ENCODE assay signal across 16 cellular contexts in the genomic region with DNA sequence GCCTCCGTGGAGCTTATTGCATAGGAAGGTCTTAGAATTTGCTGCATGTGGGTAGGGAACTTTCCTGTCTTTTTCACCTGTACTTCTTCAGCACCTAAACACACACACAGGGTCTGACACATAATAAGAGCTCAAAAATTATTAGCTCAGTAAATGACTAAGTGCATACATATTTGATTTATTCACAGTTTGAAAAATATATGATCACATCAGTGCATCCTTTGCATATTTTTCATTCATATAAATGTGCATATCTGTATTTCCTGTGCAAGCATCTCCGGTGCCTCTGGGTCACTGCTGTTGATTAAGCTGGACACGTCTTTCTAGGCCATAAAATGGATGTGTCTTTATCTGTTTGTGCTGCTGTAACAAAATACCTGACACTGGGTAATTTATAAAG.
DNase-seq lines count a peak whose midpoint lies in the region; ATAC-seq and TF ChIP-seq lines count a peak whose summit lies in the region.
"Had no signal": no experiment of that assay in that cellular context is flagged by ENCODE, and none has a peak within 500 bp of the region (broad histone marks: within the 10 kb centered on the region; RNA-seq: fewer than 3 reads in every experiment).

No MANE protein-coding gene starts in this region.

- CTCF ChIA-PET in OCI-LY7 (lab: Charles Lee; ENCODE audit: unreplicated experiment) = no interaction called here

- no peaks in the 10 kb centered on the region for H3K79me1 ChIP-seq in H9 (ENCODE audit: insufficient read depth, low read depth, low read length, poor library complexity, severe bottlenecking)

- no peaks in the 10 kb centered on the region; a peak in 1 of 5 replicates for H3K9me3 Mint-ChIP-seq in H9
- H3K9me3 Mint-ChIP-seq: CD4-positive, alpha-beta T cell; GM23338; HFFc6 had no signal

- H3K4me3 Mint-ChIP-seq in H9 = no peak overlapping the region
- H3K4me3 Mint-ChIP-seq: B cell; CD4-positive, alpha-beta T cell; GM23338; HFFc6 had no signal

- TF ChIP-seq CTCF in H9 (conservative IDR thresholded peaks at IDR 0.05) = no peak
- TF ChIP-seq CTCF in RWPE2 (IDR thresholded peaks at IDR 0.05; ENCODE audit: poor library complexity, severe bottlenecking) = no peak
- no peak for TF ChIP-seq CTCF in foreskin keratinocyte (conservative IDR thresholded peaks at IDR 0.05)
- no peak for TF ChIP-seq CTCF in OCI-LY7 (conservative IDR thresholded peaks at IDR 0.05; ENCODE audit: low read length)

- no peak overlapping the region for H3K56ac ChIP-seq in H9 (ENCODE audit: insufficient read length, low read depth, low read length)

- H3K9me3 ChIP-seq in H9 (ENCODE audit: control insufficient read depth, low read depth, low read length) (no peaks in the 10 kb centered on the region), RWPE2 (ENCODE audit: severe bottlenecking) (no peaks in the 10 kb centered on the region), OCI-LY7 (ENCODE audit: low read length) (no peaks in the 10 kb centered on the region)

- H2BK5ac ChIP-seq in H9 (ENCODE audit: insufficient read length, low read length) = no peak overlapping the region

- no peak overlapping the region for H3K23ac ChIP-seq in H9 (ENCODE audit: insufficient read length, low read depth, low read length)

- H3K4ac ChIP-seq in H9 (ENCODE audit: low read depth, low read length) = no peak overlapping the region

- no peak overlapping the region for H4K8ac ChIP-seq in H9 (replicated peaks; ENCODE audit: insufficient read length, low read depth, low read length)

- no peaks in the 10 kb centered on the region for H3K23me2 ChIP-seq in H9 (ENCODE audit: insufficient read length, low read depth, low read length, poor library complexity, severe bottlenecking)

- H3K4me3 ChIP-seq in RWPE2 (ENCODE audit: severe bottlenecking) (no peak overlapping the region), OCI-LY7 (ENCODE audit: low read depth, low read length, poor library complexity, severe bottlenecking) (no peak overlapping the region)
- H3K4me3 ChIP-seq: GM23338 had no signal

- H3K4me2 ChIP-seq in H9 (ENCODE audit: insufficient read depth, insufficient read length, low read length) (no peak overlapping the region), OCI-LY7 (ENCODE audit: low read length) (no peak overlapping the region)
- H3K4me2 ChIP-seq: GM23338 had no signal

- intact Hi-C loops in OCI-LY7 (cut with micrococcal nuclease; ENCODE audit: unreplicated experiment) = no loop called here

- H4K91ac ChIP-seq in H9 (ENCODE audit: insufficient read length, low read depth, low read length) = no peak overlapping the region

- H3K79me2 ChIP-seq in H9 (ENCODE audit: insufficient read depth, low read length) (no peaks in the 10 kb centered on the region), OCI-LY7 (ENCODE audit: insufficient read depth, low read depth, low read length) (no peaks in the 10 kb centered on the region)

- no peak overlapping the region for H4K5ac ChIP-seq in H9 (ENCODE audit: insufficient read length, low read depth, low read length)

- POLR2A ChIA-PET in OCI-LY7 (lab: Charles Lee) = interaction anchor here (0.9 to 1.2 kb wide), 2 partner anchors 17 to 404 kb away, joined by 3 read pairs; no protein-coding TSS in a partner anchor

- H3T11ph ChIP-seq in H9 (ENCODE audit: low read length) = no peak overlapping the region

- no peaks in the 10 kb centered on the region for H3K9me2 ChIP-seq in OCI-LY7 (ENCODE audit: insufficient read depth, low read length)

- H3K36me3 ChIP-seq in RWPE2 (ENCODE audit: low read depth) = no peaks in the 10 kb centered on the region
- no peaks in the 10 kb centered on the region for H3K36me3 ChIP-seq in OCI-LY7 (ENCODE audit: insufficient read depth, low read length)

- no peaks in the 10 kb centered on the region for H4K20me1 ChIP-seq in H9 (ENCODE audit: control insufficient read depth, insufficient read depth, insufficient read length)
- no peaks in the 10 kb centered on the region for H4K20me1 ChIP-seq in OCI-LY7 (ENCODE audit: insufficient read depth, low read length)

- H3K4me1 Mint-ChIP-seq in H9 = peaks cover 29 to 31% of the 10 kb centered on the region in 2 experiments

- H3K27ac ChIP-seq in H9 (ENCODE audit: insufficient read length, low read depth, low read length) (no peak overlapping the region), RWPE2 (ENCODE audit: poor library complexity, severe bottlenecking) (no peak overlapping the region), foreskin keratinocyte (no peak overlapping the region), OCI-LY7 (ENCODE audit: low read depth, low read length, poor library complexity, severe bottlenecking) (no peak overlapping the region)

- no peak overlapping the region for H2BK15ac ChIP-seq in H9 (ENCODE audit: low read depth, low read length)

- no peak overlapping the region for H3K9ac ChIP-seq in H9 (ENCODE audit: extremely low read depth, insufficient read length, low read length)

- DNase-seq in H9 (no peak), RWPE2 (ENCODE audit: low spot score) (no peak), foreskin keratinocyte (peak; percentile 6 to 25), cerebellar nuclear complex (lab: John Stamatoyannopoulos, UW) (no peak), OCI-LY7 (ENCODE audit: low spot score) (no peak)
- no peak for DNase-seq in NK-92 treated with Interleukin-12 subunit alpha and Interleukin-12 subunit beta, amount 100 ng/mL, for 24 hours (lab: John Stamatoyannopoulos, UW)
- DNase-seq: C1 segment of cervical spinal cord; Calu3; CD4-positive, alpha-beta T cell; DMS 273 treated with DMSO at 0.1 percent for 48 hours; GF-D8; H7; HFFc6 had no signal

- H3K36me3 Mint-ChIP-seq in H9 (ENCODE audit: insufficient read depth in 1 of 3, low read depth in 3 of 3) = peaks cover 0 to 18% (median 12%) of the 10 kb centered on the region in 3 experiments; a peak in 5 of 7 replicates

- H2BK20ac ChIP-seq in H9 (ENCODE audit: low read depth, low read length, poor library complexity, severe bottlenecking) = no peak overlapping the region

- ATAC-seq in RWPE2 (ENCODE audit: low read depth) (peak; percentile 80), foreskin keratinocyte (no peak), GM18858 (IDR thresholded peaks at IDR 0.05; ENCODE audit: unreplicated experiment) (no peak)
- ATAC-seq: GM23338 had no signal

- H2AFZ ChIP-seq in H9 (ENCODE audit: low read length) (no peak overlapping the region), OCI-LY7 (ENCODE audit: low read length) (no peak overlapping the region)
- H2AFZ ChIP-seq: GM23338 had no signal

- no peaks in the 10 kb centered on the region for H3K27me3 Mint-ChIP-seq in H9 (ENCODE audit: low read depth)
- H3K27me3 Mint-ChIP-seq: B cell; CD4-positive, alpha-beta T cell had no signal

- H3K27ac Mint-ChIP-seq in H9 = peak overlapping the region in 1 of 3 experiments; percentile 62; a peak in 1 of 7 replicates
- H3K27ac Mint-ChIP-seq: B cell; CD4-positive, alpha-beta T cell; HFFc6 had no signal

- H3K14ac ChIP-seq in H9 (ENCODE audit: insufficient read depth, low read length) = no peak overlapping the region

- H3K18ac ChIP-seq in H9 (ENCODE audit: insufficient read length, low read depth, low read length) = no peak overlapping the region

- peak overlapping the region; percentile 90 for H2AK5ac ChIP-seq in H9 (ENCODE audit: insufficient read length, low read length)

- no CpG with 5 or more reads among the region's 3 CpGs for WGBS in H9 (ENCODE audit: extremely low coverage, insufficient read length, low lambda C conversion rate)

- H2BK12ac ChIP-seq in H9 (ENCODE audit: insufficient read length, low read depth, low read length) = no peak overlapping the region

- no peak overlapping the region for H2BK120ac ChIP-seq in H9 (ENCODE audit: low read depth, low read length, poor library complexity, severe bottlenecking)

- H3K27me3 ChIP-seq in H9 (ENCODE audit: insufficient read depth, low read length) = no peaks in the 10 kb centered on the region
- H3K27me3 ChIP-seq in RWPE2 (ENCODE audit: insufficient read depth, poor library complexity, severe bottlenecking) = no peaks in the 10 kb centered on the region
- no peaks in the 10 kb centered on the region for H3K27me3 ChIP-seq in foreskin keratinocyte

- H3K4me1 ChIP-seq in H9 (ENCODE audit: insufficient read depth, low read length) (peaks cover 10% of the 10 kb centered on the region; the same call in 1 of the 2 replicates), RWPE2 (ENCODE audit: insufficient read depth, poor library complexity, severe bottlenecking) (peaks cover 3% of the 10 kb centered on the region), foreskin keratinocyte (no peaks in the 10 kb centered on the region), OCI-LY7 (ENCODE audit: insufficient read depth, low read length, poor library complexity, severe bottlenecking) (no peaks in the 10 kb centered on the region)

- BruUV-seq in OCI-LY7 (replicated peaks; lab: Mats Ljungman, UMichigan) = no TSS peak

Comparison
In these comparisons a context has a peak if more than half of its experiments do, and no peak if none do; other contexts are left out.
1. DNase-seq: peak in foreskin keratinocyte (2 of 2); none in H9 (single experiment), RWPE2 (single experiment), cerebellar nuclear complex (0 of 2), NK-92 treated with Interleukin-12 subunit alpha and Interleukin-12 subunit beta, amount 100 ng/mL, for 24 hours (single experiment) and OCI-LY7 (single experiment).